ENCODE assay signal across 17 cellular contexts in genomic region chr17:77502626-77503292, GRCh38.
A peak's percentile ranks its signal among the peaks of the same experiment; 100 is the strongest.
DNase-seq lines count a peak whose midpoint lies in the region; ATAC-seq and TF ChIP-seq lines count a peak whose summit lies in the region.
"Had no signal": no experiment of that assay in that cellular context is flagged by ENCODE, and none has a peak within 500 bp of the region (broad histone marks: within the 10 kb centered on the region; RNA-seq: fewer than 3 reads in every experiment).

No MANE protein-coding gene starts in this region.

- H3K36me3 ChIP-seq in Peyer's patch = peaks cover 0 to 42% (median 0%) of the 10 kb centered on the region in 3 donors
- H3K36me3 ChIP-seq: neural progenitor cell had no signal

- no peaks in the 10 kb centered on the region for H3K9me3 Mint-ChIP-seq in stimulated activated effector memory CD8-positive, alpha-beta T cell treated with anti-CD3 and anti-CD28 coated beads, Interleukin-12 subunit alpha, Interleukin-12 subunit beta, amount 100 ng/mL, for 72 hours
- H3K9me3 Mint-ChIP-seq: CD4-positive, CD25-positive, alpha-beta regulatory T cell; neural progenitor cell had no signal

- no peak for TF ChIP-seq POLR2A in Peyer's patch (IDR thresholded peaks at IDR 0.05)

- H3K27ac Mint-ChIP-seq in stimulated activated effector memory CD8-positive, alpha-beta T cell treated with anti-CD3 and anti-CD28 coated beads, Interleukin-12 subunit alpha, Interleukin-12 subunit beta, amount 100 ng/mL, for 72 hours = peak overlapping the region; percentile 90
- H3K27ac Mint-ChIP-seq: neural progenitor cell had no signal

- peaks cover 6% of the 10 kb centered on the region for H3K4me1 Mint-ChIP-seq in stimulated activated effector memory CD8-positive, alpha-beta T cell treated with anti-CD3 and anti-CD28 coated beads, Interleukin-12 subunit alpha, Interleukin-12 subunit beta, amount 100 ng/mL, for 72 hours
- H3K4me1 Mint-ChIP-seq: neural progenitor cell had no signal

- no peaks in the 10 kb centered on the region for H3K27me3 ChIP-seq in Peyer's patch
- H3K27me3 ChIP-seq: neural progenitor cell, vagina had no signal

- H3K36me3 Mint-ChIP-seq in stimulated activated effector memory CD8-positive, alpha-beta T cell treated with anti-CD3 and anti-CD28 coated beads, Interleukin-12 subunit alpha, Interleukin-12 subunit beta, amount 100 ng/mL, for 72 hours = no peaks in the 10 kb centered on the region

- no peaks in the 10 kb centered on the region for H3K9me3 ChIP-seq in Peyer's patch
- H3K9me3 ChIP-seq: vagina had no signal

- ATAC-seq in stimulated activated effector memory CD8-positive, alpha-beta T cell treated with anti-CD3 and anti-CD28 coated beads, Interleukin-12 subunit alpha, Interleukin-12 subunit beta, amount 100 ng/mL, for 72 hours = no peak
- no peak for ATAC-seq in GM21529 (IDR thresholded peaks at IDR 0.05; ENCODE audit: unreplicated experiment)
- ATAC-seq: Right ventricle myocardium inferior had no signal

- no peaks in the 10 kb centered on the region for H3K4me1 ChIP-seq in Peyer's patch
- H3K4me1 ChIP-seq: vagina had no signal

- TF ChIP-seq CTCF in Peyer's patch (IDR thresholded peaks at IDR 0.05) = no peak

- no peak overlapping the region for H3K4me3 Mint-ChIP-seq in stimulated activated effector memory CD8-positive, alpha-beta T cell treated with anti-CD3 and anti-CD28 coated beads, Interleukin-12 subunit alpha, Interleukin-12 subunit beta, amount 100 ng/mL, for 72 hours
- H3K4me3 Mint-ChIP-seq: neural progenitor cell had no signal

- H3K27ac ChIP-seq in Peyer's patch = no peak overlapping the region
- H3K27ac ChIP-seq: neural progenitor cell, vagina had no signal

- H3K4me3 ChIP-seq in Peyer's patch = no peak overlapping the region
- H3K4me3 ChIP-seq: neural progenitor cell, vagina had no signal

- DNase-seq in activated effector memory CD4-positive, alpha-beta T cell treated with anti-CD3 and anti-CD28 coated beads, Interleukin-2, amount 50 U/mL, for 16 hours = peak; percentile 60
- no peak for DNase-seq in activated effector memory CD4-positive, alpha-beta T cell treated with Interleukin-2 at 50 U/mL for 16 hours
- DNase-seq in Peyer's patch (peak in 2 of 3 donors; percentile 44 to 46), epidermal melanocyte (ENCODE audit: insufficient read length, low spot score) (peak; percentile 14), NCI-H1048 (lab: John Stamatoyannopoulos, UW) (no peak), GOT3 (lab: John Stamatoyannopoulos, UW) (no peak)
- DNase-seq in stimulated activated effector memory CD8-positive, alpha-beta T cell treated with anti-CD3 and anti-CD28 coated beads, Interleukin-12 subunit alpha, Interleukin-12 subunit beta, amount 100 ng/mL, for 72 hours (ENCODE audit: low spot score in 2 of 2) = no peak
- DNase-seq: activated CD4-positive, CD25-positive, alpha-beta regulatory T cell treated with anti-CD3 and anti-CD28 coated beads, Interleukin-2, amount 50 U/mL, for 72 hours; CD4-positive, CD25-positive, alpha-beta regulatory T cell; cerebellar nuclear complex; hippocampal formation; NCI-H187 treated with DMSO at 0.1 percent for 48 hours; stimulated activated CD4-positive, alpha-beta T cell treated with anti-CD3 and anti-CD28 coated beads, Interleukin-15, amount 100 ng/mL, for 24 hours had no signal

Comparison
In these comparisons a context has a peak if more than half of its experiments do, and no peak if none do; other contexts are left out.
1. DNase-seq: peak in activated effector memory CD4-positive, alpha-beta T cell treated with anti-CD3 and anti-CD28 coated beads, Interleukin-2, amount 50 U/mL, for 16 hours (single experiment), Peyer's patch (2 of 3) and epidermal melanocyte (single experiment); none in activated effector memory CD4-positive, alpha-beta T cell treated with Interleukin-2 at 50 U/mL for 16 hours (single experiment), stimulated activated effector memory CD8-positive, alpha-beta T cell treated with anti-CD3 and anti-CD28 coated beads, Interleukin-12 subunit alpha, Interleukin-12 subunit beta, amount 100 ng/mL, for 72 hours (0 of 2), NCI-H1048 (single experiment) and GOT3 (single experiment).